19 cellular contexts compared by ENCODE assay signal in the genomic region with DNA sequence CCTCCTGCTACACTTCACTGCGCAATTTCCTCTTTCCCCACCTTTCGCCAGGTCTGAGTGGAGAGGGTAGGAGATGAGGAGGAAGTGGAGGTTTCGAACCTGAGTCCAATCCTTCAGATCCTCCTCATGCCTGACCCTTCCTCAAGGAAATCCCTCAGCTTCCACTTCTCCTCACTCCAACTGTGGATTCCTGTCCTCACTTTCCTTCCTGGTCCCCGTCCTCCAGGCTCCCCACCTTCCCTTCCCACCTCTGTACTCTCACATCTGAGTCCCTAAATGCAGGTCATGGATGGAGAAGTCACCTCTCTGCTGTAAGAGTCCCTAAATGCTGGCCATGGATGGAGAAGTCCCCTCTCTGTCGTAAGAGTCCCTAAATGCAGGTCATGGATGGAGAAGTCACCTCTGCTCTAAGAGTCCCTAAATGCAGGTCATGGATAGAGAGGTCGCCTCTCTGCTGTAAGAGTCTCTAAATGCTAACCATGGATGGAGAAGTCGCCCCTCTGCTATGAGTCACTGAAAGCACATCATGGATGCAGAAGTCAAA. TPM values are rescaled to one million over a fixed set of nuclear protein-coding genes. Genes with fewer than 3 reads are reported as not detected.
A peak's percentile ranks its signal among the peaks of the same experiment; 100 is the strongest.
DNase-seq lines count a peak whose midpoint lies in the region; ATAC-seq, FAIRE-seq and TF ChIP-seq lines count a peak whose summit lies in the region.
"Had no signal": no experiment of that assay in that cellular context is flagged by ENCODE, and none has a peak within 500 bp of the region (broad histone marks: within the 10 kb centered on the region; RNA-seq: fewer than 3 reads in every experiment).

No MANE protein-coding gene starts in this region.

- no peak for TF ChIP-seq CTCF in HCT116 (IDR thresholded peaks at IDR 0.05 in 2 of 3, conservative IDR thresholded peaks at IDR 0.05 in 1 of 3; ENCODE audit: borderline replicate concordance in 1 of 3, insufficient read depth in 1 of 3, low read depth in 2 of 3, low read length in 2 of 3)
- no peak for TF ChIP-seq CTCF in neural crest cell (conservative IDR thresholded peaks at IDR 0.05)

- RAD21 ChIA-PET in HCT116 (lab: Charles Lee; ENCODE audit: low non-redundant PET in 1 of 2, low total read pairs in 2 of 2, uncharacterized antibody in 2 of 2, unreplicated experiment in 2 of 2), result no interaction called here

- H3K27me3 Mint-ChIP-seq in T-helper 2 cell treated with Interferon-gamma antibody and Interleukin-4, amounts not matched to agents 5 μg/mL and 100 μg/mL, for 36 hours (ENCODE audit: low read depth), result no peaks in the 10 kb centered on the region
- H3K27me3 Mint-ChIP-seq in activated naive CD8-positive, alpha-beta T cell treated with anti-CD3 and anti-CD28 coated beads for 36 hours, result no peaks in the 10 kb centered on the region
- no peaks in the 10 kb centered on the region for H3K27me3 Mint-ChIP-seq in neural crest cell (ENCODE audit: low read depth)

- H3K4me2 ChIP-seq in HCT116 (ENCODE audit: low read length), result no peak overlapping the region
- H3K4me2 ChIP-seq: GM23338 had no signal

- H3K9me3 ChIP-seq in HCT116 (ENCODE audit: control insufficient read depth in 1 of 2, insufficient read depth in 1 of 2, low read depth in 1 of 2, low read length in 2 of 2), result no peaks in the 10 kb centered on the region; a peak in 1 of 4 replicates
- H3K9me3 ChIP-seq: prostate gland, vagina had no signal

- H3K9ac ChIP-seq in HCT116 (ENCODE audit: low read length), result no peak overlapping the region

- CTCF ChIA-PET in HCT116 (lab: Charles Lee), result no interaction called here

- no peak for TF ChIP-seq RAD21 in HCT116 (IDR thresholded peaks at IDR 0.05; ENCODE audit: low read depth)

- no peak overlapping the region for H3K4me3 Mint-ChIP-seq in T-helper 2 cell treated with Interferon-gamma antibody and Interleukin-4, amounts not matched to agents 5 μg/mL and 100 μg/mL, for 36 hours
- no peak overlapping the region for H3K4me3 Mint-ChIP-seq in activated naive CD8-positive, alpha-beta T cell treated with anti-CD3 and anti-CD28 coated beads for 36 hours
- H3K4me3 Mint-ChIP-seq in neural crest cell, result peak overlapping the region; percentile 45
- H3K4me3 Mint-ChIP-seq: activated T-cell treated with anti-CD3 and anti-CD28 coated beads, Interleukin-2, amount 50 U/mL, for 4 hours; GM23338 had no signal

- H3K27ac ChIP-seq in HCT116 (ENCODE audit: low read depth, low read length), result no peak overlapping the region; the same call in 1 of the 2 replicates
- H3K27ac ChIP-seq: prostate gland, vagina had no signal

- no peaks in the 10 kb centered on the region for H3K79me2 ChIP-seq in HCT116 (ENCODE audit: insufficient read depth, low read length)

- no peak for DNase-seq in T-helper 2 cell treated with Interferon-gamma antibody and Interleukin-4, amounts not matched to agents 5 μg/mL and 100 μg/mL, for 36 hours (ENCODE audit: low spot score)
- DNase-seq in T-helper 2 cell, result no peak
- DNase-seq in HCT116 (ENCODE audit: low read depth, low spot score), result no peak
- DNase-seq in activated naive CD8-positive, alpha-beta T cell treated with anti-CD3 and anti-CD28 coated beads for 36 hours, result no peak
- no peak for DNase-seq in neural crest cell (ENCODE audit: low read depth, low spot score)
- DNase-seq in SKM-1 (lab: John Stamatoyannopoulos, UW; ENCODE audit: unreplicated experiment), result no peak
- no peak for DNase-seq in stimulated activated CD4-positive, alpha-beta T cell treated with anti-CD3 and anti-CD28 coated beads, Interleukin-12 subunit alpha, Interleukin-12 subunit beta, amount 100 ng/mL, for 4 hours
- DNase-seq in RCC 7860 (ENCODE audit: low spot score), result no peak
- DNase-seq: activated CD4-positive, alpha-beta T cell treated with anti-CD3 and anti-CD28 coated beads, Interleukin-2, amount 50 U/mL, for 48 hours; activated T-cell treated with anti-CD3 and anti-CD28 coated beads, Interleukin-2, amount 50 U/mL, for 4 hours; NCI-H187 treated with DMSO at 0.1 percent for 48 hours; small intestine; stimulated activated CD4-positive, alpha-beta T cell treated with anti-CD3 and anti-CD28 coated beads, Interleukin-4, amount 100 ng/mL, for 24 hours had no signal

- FAIRE-seq in RCC 7860 (lab: Jason Lieb, UNC), result no peak
- FAIRE-seq: frontal cortex, small intestine had no signal

- H2AFZ ChIP-seq in HCT116 (ENCODE audit: low read depth, low read length, poor library complexity, severe bottlenecking), result no peak overlapping the region
- H2AFZ ChIP-seq: GM23338 had no signal

- no peaks in the 10 kb centered on the region for H3K9me3 Mint-ChIP-seq in T-helper 2 cell treated with Interferon-gamma antibody and Interleukin-4, amounts not matched to agents 5 μg/mL and 100 μg/mL, for 36 hours
- H3K9me3 Mint-ChIP-seq in activated naive CD8-positive, alpha-beta T cell treated with anti-CD3 and anti-CD28 coated beads for 36 hours, result peaks cover 6% of the 10 kb centered on the region
- peaks cover 3% of the 10 kb centered on the region for H3K9me3 Mint-ChIP-seq in neural crest cell

- no peak overlapping the region for H3K4me3 ChIP-seq in HCT116 (replicated peaks in 1 of 2; ENCODE audit: low read depth in 1 of 2, low read length in 2 of 2)
- H3K4me3 ChIP-seq: GM23338, prostate gland, vagina had no signal

- BruUV-seq in HCT116 (replicated peaks; lab: Mats Ljungman, UMichigan), result no TSS peak

- peaks cover 38% of the 10 kb centered on the region for H3K36me3 Mint-ChIP-seq in T-helper 2 cell treated with Interferon-gamma antibody and Interleukin-4, amounts not matched to agents 5 μg/mL and 100 μg/mL, for 36 hours (ENCODE audit: low read depth)
- peaks cover 30% of the 10 kb centered on the region for H3K36me3 Mint-ChIP-seq in activated naive CD8-positive, alpha-beta T cell treated with anti-CD3 and anti-CD28 coated beads for 36 hours
- H3K36me3 Mint-ChIP-seq in neural crest cell (ENCODE audit: low read depth), result peaks cover 3% of the 10 kb centered on the region

- H3K36me3 ChIP-seq in HCT116 (ENCODE audit: control insufficient read depth in 1 of 2, insufficient read depth in 2 of 2, low read length in 2 of 2), result no peaks in the 10 kb centered on the region

- no peak for TF ChIP-seq POLR2A in HCT116 (IDR thresholded peaks at IDR 0.05; ENCODE audit: borderline replicate concordance, extremely low read depth, insufficient read depth, insufficient read length)

- POLR2A ChIA-PET in HCT116 (lab: Charles Lee), result no interaction called here

- H3K9me2 ChIP-seq in HCT116 (ENCODE audit: insufficient read depth), result no peaks in the 10 kb centered on the region

- H3K27ac Mint-ChIP-seq in T-helper 2 cell treated with Interferon-gamma antibody and Interleukin-4, amounts not matched to agents 5 μg/mL and 100 μg/mL, for 36 hours, result peak overlapping the region; percentile 18
- peak overlapping the region; percentile 59 for H3K27ac Mint-ChIP-seq in activated naive CD8-positive, alpha-beta T cell treated with anti-CD3 and anti-CD28 coated beads for 36 hours
- peak overlapping the region; percentile 36 for H3K27ac Mint-ChIP-seq in neural crest cell (ENCODE audit: unreplicated experiment)
- H3K27ac Mint-ChIP-seq: GM23338 had no signal

- no peaks in the 10 kb centered on the region for H3K4me1 ChIP-seq in HCT116 (ENCODE audit: control insufficient read depth in 1 of 2, insufficient read depth in 2 of 2, low read length in 2 of 2)
- H3K4me1 ChIP-seq: prostate gland, vagina had no signal

- intact Hi-C loops in HCT116 (cut with micrococcal nuclease), result no loop called here

- no peaks in the 10 kb centered on the region for H3K4me1 Mint-ChIP-seq in T-helper 2 cell treated with Interferon-gamma antibody and Interleukin-4, amounts not matched to agents 5 μg/mL and 100 μg/mL, for 36 hours (ENCODE audit: low read depth)
- H3K4me1 Mint-ChIP-seq in activated naive CD8-positive, alpha-beta T cell treated with anti-CD3 and anti-CD28 coated beads for 36 hours, result no peaks in the 10 kb centered on the region
- no peaks in the 10 kb centered on the region for H3K4me1 Mint-ChIP-seq in neural crest cell

- H4K20me1 ChIP-seq in HCT116 (ENCODE audit: insufficient read depth), result no peaks in the 10 kb centered on the region

- no peaks in the 10 kb centered on the region for H3K27me3 ChIP-seq in HCT116 (ENCODE audit: insufficient read depth, low read length)
- H3K27me3 ChIP-seq: vagina had no signal

- ATAC-seq in HCT116, result peak; percentile 48
- ATAC-seq: activated T-cell treated with anti-CD3 and anti-CD28 coated beads, Interleukin-2, amount 50 U/mL, for 4 hours; GM23338; SK-N-SH treated with all-trans-retinoic acid at 6 μM for 48 hours had no signal

TF ChIP-seq in HCT116, 20 proteins besides CTCF, POLR2A, EP300 and RAD21 (continues in another document):
- TF ChIP-seq ZNF274 (IDR thresholded peaks at IDR 0.05; ENCODE audit: low read depth, low read length), result no peak
- no peak for TF ChIP-seq ELF1 (IDR thresholded peaks at IDR 0.05; ENCODE audit: borderline replicate concordance, low read depth)
- no peak for TF ChIP-seq EZH2phosphoT487 (IDR thresholded peaks at IDR 0.05; ENCODE audit: borderline replicate concordance)
- TF ChIP-seq SIN3A (IDR thresholded peaks at IDR 0.05; ENCODE audit: low read depth), result no peak
- no peak for TF ChIP-seq CEBPB (IDR thresholded peaks at IDR 0.05; ENCODE audit: low read depth)
- TF ChIP-seq, protein P1, sequence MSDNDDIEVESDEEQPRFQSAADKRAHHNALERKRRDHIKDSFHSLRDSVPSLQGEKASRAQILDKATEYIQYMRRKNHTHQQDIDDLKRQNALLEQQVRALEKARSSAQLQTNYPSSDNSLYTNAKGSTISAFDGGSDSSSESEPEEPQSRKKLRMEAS (IDR thresholded peaks at IDR 0.05), result no peak
- no peak for TF ChIP-seq FOSL1 (IDR thresholded peaks at IDR 0.05; ENCODE audit: low read depth)

RNA-seq across cellular contexts. Expression of a gene that starts 3.1 kb away (rescaled TPM):
- total RNA-seq in HCT116 (2021; ENCODE audit: unreplicated experiment), result 10.6 TPM
- polyA plus RNA-seq in HCT116 (2012), result 6.4 and 7.6 TPM in 2 replicates
- 1 to 10 TPM; 7.3 to 7.9 TPM for total RNA-seq in activated naive CD8-positive, alpha-beta T cell treated with anti-CD3 and anti-CD28 coated beads for 36 hours
- total RNA-seq in neural crest cell, result 4.9 and 5.8 TPM in 2 replicates

RNA-seq across cellular contexts. Expression of a gene that starts 16.2 kb away (rescaled TPM):
- total RNA-seq in HCT116 (2021; ENCODE audit: unreplicated experiment) (15.9 TPM), neural crest cell (1.2 and 2.0 TPM in 2 replicates)
- 25.5 and 27.0 TPM in 2 replicates for polyA plus RNA-seq in HCT116 (2012)
- not detected for total RNA-seq in activated naive CD8-positive, alpha-beta T cell treated with anti-CD3 and anti-CD28 coated beads for 36 hours

RNA-seq across cellular contexts. Expression of a gene that starts 33.3 kb away (rescaled TPM):
- 96.7 TPM for total RNA-seq in HCT116 (2021; ENCODE audit: unreplicated experiment)
- polyA plus RNA-seq in HCT116 (2012), result 67.9 and 75.2 TPM in 2 replicates
- 100 to 1,000 TPM; 226 to 227 TPM for total RNA-seq in activated naive CD8-positive, alpha-beta T cell treated with anti-CD3 and anti-CD28 coated beads for 36 hours
- 71.2 and 73.1 TPM in 2 replicates for total RNA-seq in neural crest cell

RNA-seq across cellular contexts. Expression of a gene that starts 45.4 kb away (rescaled TPM):
- 2.3 TPM for total RNA-seq in HCT116 (2021; ENCODE audit: unreplicated experiment)
- polyA plus RNA-seq in HCT116 (2012), result 0.75 and 1.8 TPM in 2 replicates
- total RNA-seq in activated naive CD8-positive, alpha-beta T cell treated with anti-CD3 and anti-CD28 coated beads for 36 hours, result not detected
- total RNA-seq in neural crest cell, result 3.5 and 4.3 TPM in 2 replicates
- total RNA-seq: activated T-cell treated with anti-CD3 and anti-CD28 coated beads, Interleukin-2, amount 50 U/mL, for 4 hours; lung microvascular endothelial cell; vagina had no signal

RNA-seq across cellular contexts. Expression of a gene that starts 54.4 kb away (rescaled TPM):
- total RNA-seq in HCT116 (2021; ENCODE audit: unreplicated experiment) (63.0 TPM), neural crest cell (53.8 and 54.7 TPM in 2 replicates)
- 49.1 and 50.2 TPM in 2 replicates for polyA plus RNA-seq in HCT116 (2012)
- 10 to 100 TPM; 68.0 to 69.7 TPM for total RNA-seq in activated naive CD8-positive, alpha-beta T cell treated with anti-CD3 and anti-CD28 coated beads for 36 hours
